Comparison of ENCODE assay signal across 1 cellular context in genomic region chr19:18996796-18997394, GRCh38.
TF ChIP-seq lines count a peak whose summit lies in the region.

No MANE protein-coding gene starts in this region.

TF ChIP-seq in H1, 55 proteins besides CTCF, POLR2A, EP300 and RAD21:
- TF ChIP-seq POLR2AphosphoS5 (IDR thresholded peaks at IDR 0.05; ENCODE audit: low read depth, low read length) (peak; percentile 57), SIRT6 (IDR thresholded peaks at IDR 0.05; ENCODE audit: low read length) (no peak), EGR1 (IDR thresholded peaks at IDR 0.05; ENCODE audit: borderline replicate concordance, low read depth, low read length) (peak; percentile 60; the same call in 1 of the 2 replicates), CREB1 (IDR thresholded peaks at IDR 0.05) (0 out of 2 replicates have a peak, but pooled peaks have one; percentile 11)
